31 cellular contexts compared by ENCODE assay signal in the genomic region with DNA sequence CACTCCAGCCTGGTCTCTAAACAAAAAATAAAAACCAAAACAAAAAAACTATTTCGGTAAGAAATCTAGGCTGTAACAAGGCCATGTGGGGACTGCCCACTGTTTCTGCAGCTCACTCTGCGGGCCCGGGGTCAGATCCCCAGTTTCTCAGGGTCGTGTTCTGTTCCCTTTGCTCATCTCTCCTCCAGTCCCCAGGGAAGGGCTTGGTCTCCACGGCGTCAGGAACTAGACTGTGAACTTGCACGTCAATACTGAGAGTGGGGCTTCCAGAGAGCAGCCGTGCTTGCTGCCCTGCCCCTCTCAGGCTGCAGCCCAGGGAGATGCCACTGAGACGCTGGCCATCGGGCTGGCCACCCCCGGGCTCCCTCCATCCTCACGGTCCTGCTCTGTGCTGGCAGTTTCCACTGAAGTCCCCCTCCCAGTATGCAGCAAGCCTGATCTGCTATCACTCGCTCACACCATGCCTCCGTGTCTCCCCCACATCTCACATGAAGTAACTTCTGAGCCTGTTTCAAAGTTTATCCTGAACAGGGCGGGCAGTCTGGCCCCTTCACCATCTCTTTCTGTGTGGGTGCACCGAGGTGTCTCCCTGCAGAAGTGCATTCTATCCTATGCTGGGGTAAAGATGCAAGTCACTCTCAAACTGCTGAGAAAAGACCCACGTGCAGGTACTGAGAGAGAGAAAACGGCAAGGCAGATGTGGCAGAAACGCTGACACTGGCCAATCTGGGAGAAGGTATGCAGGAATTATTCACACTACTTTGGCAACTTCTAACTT. TPM values are rescaled to one million over a fixed set of nuclear protein-coding genes. Genes with fewer than 3 reads are reported as not detected.
DNase-seq lines count a peak whose midpoint lies in the region; ATAC-seq, FAIRE-seq and TF ChIP-seq lines count a peak whose summit lies in the region.
"Had no signal": no experiment of that assay in that cellular context is flagged by ENCODE, and none has a peak within 500 bp of the region (broad histone marks: within the 10 kb centered on the region; RNA-seq: fewer than 3 reads in every experiment).

No MANE protein-coding gene starts in this region.

- no peaks in the 10 kb centered on the region; the same call in 2 of the 3 replicates for H3K9me3 Mint-ChIP-seq in GM23338
- no peaks in the 10 kb centered on the region for H3K9me3 Mint-ChIP-seq in memory B cell
- H3K9me3 Mint-ChIP-seq in CD8-positive, alpha-beta memory T cell = no peaks in the 10 kb centered on the region
- H3K9me3 Mint-ChIP-seq: activated naive CD8-positive, alpha-beta T cell treated with anti-CD3 and anti-CD28 coated beads, Interleukin-2, amount 10 ng/mL, durations not matched to agents 7 days and 5 days; activated T-cell treated with anti-CD3 and anti-CD28 coated beads, Interleukin-2, amount 50 U/mL, for 24 hours had no signal

- H3K4me2 ChIP-seq in BLaER1 = peak overlapping the region; percentile 84
- H3K4me2 ChIP-seq in GM23338 = no peak overlapping the region
- H3K4me2 ChIP-seq in GM12878 (ENCODE audit: control insufficient read depth, insufficient read depth) = 0 out of 2 replicates have a peak overlapping the region, but pooled peaks have one; percentile 28

- BruUV-seq in GM12878 (replicated peaks; lab: Mats Ljungman, UMichigan) = no TSS peak

- TF ChIP-seq POLR2A in GM12878 (IDR thresholded peaks at IDR 0.05; ENCODE audit: low read depth, low read length) = no peak

- H3K27ac Mint-ChIP-seq in GM23338 = no peak overlapping the region
- peak overlapping the region; percentile 95 for H3K27ac Mint-ChIP-seq in memory B cell
- peak overlapping the region in 3 of 8 donors; percentile 17 to 61 (median 50) for H3K27ac Mint-ChIP-seq in CD8-positive, alpha-beta memory T cell
- H3K27ac Mint-ChIP-seq: activated naive CD8-positive, alpha-beta T cell treated with anti-CD3 and anti-CD28 coated beads, Interleukin-2, amount 10 ng/mL, durations not matched to agents 7 days and 5 days had no signal

- no peaks in the 10 kb centered on the region for H3K9me3 ChIP-seq in BLaER1
- H3K9me3 ChIP-seq in GM12878 (replicated peaks; ENCODE audit: control insufficient read depth, insufficient read depth, low read length) = no peaks in the 10 kb centered on the region
- no peaks in the 10 kb centered on the region for H3K9me3 ChIP-seq in CD8-positive, alpha-beta memory T cell (ENCODE audit: low read length)
- H3K9me3 ChIP-seq: left lung, neutrophil, SJCRH30, stomach, vagina had no signal

- no peak for TF ChIP-seq RAD21 in GM12878 (IDR thresholded peaks at IDR 0.05; ENCODE audit: insufficient read depth, low read depth, low read length)

- peaks cover 16% of the 10 kb centered on the region for H3K4me1 Mint-ChIP-seq in GM23338
- peaks cover 54% of the 10 kb centered on the region for H3K4me1 Mint-ChIP-seq in memory B cell
- H3K4me1 Mint-ChIP-seq in CD8-positive, alpha-beta memory T cell = peaks cover 69 to 93% (median 80%) of the 10 kb centered on the region in 3 donors

- CTCF ChIA-PET in GM12878 (lab: Yijun Ruan, JAX) = interaction anchor here (0.7 to 2.0 kb wide), 2 partner anchors 27 to 54 kb away, joined by 3 to 9 read pairs; no protein-coding TSS in a partner anchor
- CTCF ChIA-PET in CD8-positive, alpha-beta memory T cell (lab: Charles Lee) = interaction anchor here (0.9 kb wide), 1 partner anchor 11 kb away, joined by 3 read pairs; no protein-coding TSS in a partner anchor

- FAIRE-seq in GM12878 (lab: Jason Lieb, UNC) = no peak
- FAIRE-seq: G401.6, islet of Langerhans had no signal

- no peak for TF ChIP-seq EP300 in GM12878 (IDR thresholded peaks at IDR 0.05; ENCODE audit: borderline replicate concordance in 1 of 2, control insufficient read depth in 1 of 2, low read depth in 2 of 2, low read length in 2 of 2)

- H3K9ac ChIP-seq in BLaER1 (peak overlapping the region; percentile 40; the same call in 1 of the 2 replicates), GM12878 (ENCODE audit: control insufficient read depth, insufficient read depth, low read length) (no peak overlapping the region)
- H3K9ac ChIP-seq: GM23248 had no signal

- RAD21 ChIA-PET in GM12878 (lab: Charles Lee; ENCODE audit: unreplicated experiment) = interaction anchor here (0.6 to 2.1 kb wide), 4 partner anchors 54 to 258 kb away, joined by 3 to 11 read pairs (median 4); no protein-coding TSS in a partner anchor

- H3K4me3 Mint-ChIP-seq in GM23338 = no peak overlapping the region
- H3K4me3 Mint-ChIP-seq in memory B cell = no peak overlapping the region
- no peak overlapping the region for H3K4me3 Mint-ChIP-seq in CD8-positive, alpha-beta memory T cell
- H3K4me3 Mint-ChIP-seq: activated naive CD8-positive, alpha-beta T cell treated with anti-CD3 and anti-CD28 coated beads, Interleukin-2, amount 10 ng/mL, durations not matched to agents 7 days and 5 days; activated T-cell treated with anti-CD3 and anti-CD28 coated beads, Interleukin-2, amount 50 U/mL, for 24 hours had no signal

- H3K27ac ChIP-seq in BLaER1 (peak overlapping the region; percentile 22; the same call in 1 of the 2 replicates), GM23338 (ENCODE audit: low read depth) (0 out of 2 replicates have a peak overlapping the region, but pooled peaks have one; percentile 3), GM12878 (ENCODE audit: control insufficient read depth, insufficient read depth) (no peak overlapping the region)
- no peak overlapping the region for H3K27ac ChIP-seq in CD8-positive, alpha-beta memory T cell (ENCODE audit: low read depth, low read length)
- H3K27ac ChIP-seq: C4-2B, GM23248, left lung, neutrophil, SJCRH30, stomach, vagina had no signal

- peaks cover 42% of the 10 kb centered on the region for H3K79me2 ChIP-seq in GM23338 (replicated peaks; ENCODE audit: insufficient read depth)
- peaks cover 6% of the 10 kb centered on the region for H3K79me2 ChIP-seq in GM12878 (ENCODE audit: control insufficient read depth, insufficient read depth, low read length)

- peak overlapping the region; percentile 47 for H3K4me3 ChIP-seq in BLaER1
- no peak overlapping the region for H3K4me3 ChIP-seq in GM23338
- no peak overlapping the region for H3K4me3 ChIP-seq in GM12878
- H3K4me3 ChIP-seq in CD8-positive, alpha-beta memory T cell (ENCODE audit: low read length) = no peak overlapping the region
- H3K4me3 ChIP-seq: GM23248, left lung, SJCRH30, stomach, vagina had no signal

- H4K20me1 ChIP-seq in BLaER1 = peaks cover 100% of the 10 kb centered on the region
- peaks cover 3% of the 10 kb centered on the region; the same call in 1 of the 2 replicates for H4K20me1 ChIP-seq in GM23338 (replicated peaks; ENCODE audit: insufficient read depth)
- H4K20me1 ChIP-seq in GM12878 (ENCODE audit: control insufficient read depth, insufficient read depth) = no peaks in the 10 kb centered on the region

- no peaks in the 10 kb centered on the region for H3K36me3 Mint-ChIP-seq in GM23338 (ENCODE audit: low read depth)
- H3K36me3 Mint-ChIP-seq in memory B cell = no peaks in the 10 kb centered on the region
- H3K36me3 Mint-ChIP-seq in CD8-positive, alpha-beta memory T cell = peaks cover 0 to 29% (median 0%) of the 10 kb centered on the region in 3 donors
- H3K36me3 Mint-ChIP-seq: activated naive CD8-positive, alpha-beta T cell treated with anti-CD3 and anti-CD28 coated beads, Interleukin-2, amount 10 ng/mL, durations not matched to agents 7 days and 5 days had no signal

- no peaks in the 10 kb centered on the region for H3K9me2 ChIP-seq in GM23338 (ENCODE audit: insufficient read depth)

- H3K36me3 ChIP-seq in BLaER1 (no peaks in the 10 kb centered on the region), GM23338 (ENCODE audit: insufficient read depth) (no peaks in the 10 kb centered on the region), GM12878 (ENCODE audit: control insufficient read depth in 2 of 2, insufficient read depth in 2 of 2, low read length in 1 of 2) (peaks cover 0 to 1% of the 10 kb centered on the region in 2 experiments; a peak in 1 of 4 replicates)
- no peaks in the 10 kb centered on the region for H3K36me3 ChIP-seq in CD8-positive, alpha-beta memory T cell (ENCODE audit: insufficient read depth, low read length)
- H3K36me3 ChIP-seq: left lung, neutrophil, SJCRH30, stomach, vagina had no signal

- H3K4me1 ChIP-seq in BLaER1 (peaks cover 100% of the 10 kb centered on the region), GM23338 (ENCODE audit: insufficient read depth) (no peaks in the 10 kb centered on the region), GM12878 (ENCODE audit: control insufficient read depth, insufficient read depth, low read length) (peaks cover 10% of the 10 kb centered on the region)
- peaks cover 20% of the 10 kb centered on the region for H3K4me1 ChIP-seq in CD8-positive, alpha-beta memory T cell (ENCODE audit: insufficient read depth, low read length)
- H3K4me1 ChIP-seq: SJCRH30 had no signal

- H2AFZ ChIP-seq in GM23338 = no peak overlapping the region
- no peak overlapping the region for H2AFZ ChIP-seq in GM12878 (ENCODE audit: control insufficient read depth, low read depth, low read length)
- H2AFZ ChIP-seq: GM23248 had no signal

- peaks cover 15% of the 10 kb centered on the region for H3K27me3 Mint-ChIP-seq in GM23338 (ENCODE audit: insufficient read depth, low read depth, poor library complexity)
- no peaks in the 10 kb centered on the region for H3K27me3 Mint-ChIP-seq in memory B cell
- H3K27me3 Mint-ChIP-seq in CD8-positive, alpha-beta memory T cell = no peaks in the 10 kb centered on the region
- H3K27me3 Mint-ChIP-seq: activated naive CD8-positive, alpha-beta T cell treated with anti-CD3 and anti-CD28 coated beads, Interleukin-2, amount 10 ng/mL, durations not matched to agents 7 days and 5 days; activated T-cell treated with anti-CD3 and anti-CD28 coated beads, Interleukin-2, amount 50 U/mL, for 24 hours had no signal

- intact Hi-C loops in GM12878 (cut with micrococcal nuclease; ENCODE audit: unreplicated experiment) = no loop called here

- in situ Hi-C loops in GM12878 (cut with MboI) = no loop called here

- no peak for TF ChIP-seq CTCF in GM23338 (conservative IDR thresholded peaks at IDR 0.05; ENCODE audit: low read depth in 2 of 2)
- TF ChIP-seq CTCF in GM12878 (IDR thresholded peaks at IDR 0.05 in 2 of 3, conservative IDR thresholded peaks at IDR 0.05 in 1 of 3; ENCODE audit: control insufficient read depth in 2 of 3, extremely low read depth in 1 of 3, insufficient read depth in 1 of 3, low read depth in 3 of 3, low read length in 3 of 3) = no peak

- SMC1A ChIA-PET in GM12878 (lab: Charles Lee; ENCODE audit: uncharacterized antibody, unreplicated experiment) = interaction anchor here (1.2 to 1.8 kb wide), 2 partner anchors 54 to 56 kb away, joined by 3 to 8 read pairs; no protein-coding TSS in a partner anchor

- H3K27me3 ChIP-seq in BLaER1 (no peaks in the 10 kb centered on the region), GM23338 (ENCODE audit: insufficient read depth) (no peaks in the 10 kb centered on the region), GM12878 (replicated peaks in 1 of 2; ENCODE audit: control insufficient read depth in 2 of 2, insufficient read depth in 2 of 2, low read length in 1 of 2) (no peaks in the 10 kb centered on the region)
- no peaks in the 10 kb centered on the region for H3K27me3 ChIP-seq in CD8-positive, alpha-beta memory T cell (ENCODE audit: insufficient read depth, low read length, poor library complexity, severe bottlenecking)
- H3K27me3 ChIP-seq: left lung, neutrophil, SJCRH30, stomach, vagina had no signal

- WGBS in GM12878 (ENCODE audit: insufficient coverage, insufficient replicate concordance, low lambda C conversion rate, missing lambda C conversion rate) = 80% methylated on average over 19 of the region's 19 CpGs

- no peaks in the 10 kb centered on the region for H3F3A ChIP-seq in GM23338 (replicated peaks; ENCODE audit: low read depth)

- ATAC-seq in GM23338 (no peak), GM12878 (no peak), memory B cell (ENCODE audit: low read depth) (no peak), HG02759 (IDR thresholded peaks at IDR 0.05; ENCODE audit: unreplicated experiment) (no peak)
- ATAC-seq: left lung, sciatic nerve had no signal

- POLR2A ChIA-PET in GM12878 (lab: Charles Lee) = no interaction called here
- POLR2A ChIA-PET in CD8-positive, alpha-beta memory T cell (lab: Charles Lee) = no interaction called here

- DNase-seq in GM23338 (ENCODE audit: low spot score) (no peak), GM12878 (ENCODE audit: low read depth, low spot score) (no peak), memory B cell (ENCODE audit: low spot score in 2 of 2) (no peak)
- DNase-seq in activated CD4-positive, CD25-positive, alpha-beta regulatory T cell (lab: John Stamatoyannopoulos, UW) = no peak
- no peak for DNase-seq in CD8-positive, alpha-beta memory T cell
- DNase-seq: activated CD4-positive, alpha-beta T cell treated with anti-CD3 and anti-CD28 coated beads, Interleukin-2, amount 50 U/mL, for 1 hour; activated effector memory CD4-positive, alpha-beta T cell treated with anti-CD3 and anti-CD28 coated beads, Interleukin-2, amount 50 U/mL, for 16 hours; activated naive CD8-positive, alpha-beta T cell treated with anti-CD3 and anti-CD28 coated beads, Interleukin-2, amount 10 ng/mL, durations not matched to agents 7 days and 5 days; activated T-cell treated with anti-CD3 and anti-CD28 coated beads, Interleukin-2, amount 50 U/mL, for 24 hours; cortex of kidney; DMS79; effector memory CD4-positive, alpha-beta T cell; GM23248; head of caudate nucleus; NCI-H1417; NCI-H2081 treated with DMSO at 0.1 percent for 48 hours; NCI-H446; NCI-H748 treated with DMSO at 0.1 percent for 48 hours; SJCRH30; stimulated activated CD8-positive, alpha-beta memory T cell treated with anti-CD3 and anti-CD28 coated beads, Interleukin-4, amount 100 ng/mL, for 48 hours; stomach; T1000 had no signal

RNA-seq across cellular contexts. Expression of a gene that starts 33.8 kb away (rescaled TPM):
- 19.7 and 24.9 TPM in 2 replicates for total RNA-seq in GM23338 (2014; rRNA removed; shearing (Covaris generic))
- polyA plus RNA-seq in GM23338 (2016; fragmentation: Nextera tagmentation; extraction: Ambion mirVana) (7.7 and 10.1 TPM in 2 replicates), GM12878 (2011; rRNA removed) (21.8 and 34.6 TPM in 2 replicates), GM12878 (2014; fragmentation: Illumina TruSeq; extraction: Trizol) (12.6 and 21.1 TPM in 2 replicates), GM12878 (2014; fragmentation: Nextera tagmentation; extraction: Ambion mirVana) (under 1 TPM; 0.10 to 0.49 TPM), GM12878 (2014; rRNA removed) (19.1 and 21.9 TPM in 2 replicates), GM12878 (2016; fragmentation: Nextera tagmentation; extraction: Ambion mirVana) (10 to 100 TPM; 15.8 to 17.6 TPM)
- 18.9 and 20.5 TPM in 2 replicates for total RNA-seq in GM12878 (2013; cell fraction: nucleolus; rRNA removed)
- total RNA-seq in GM12878 (2014; rRNA removed) (12.2 and 12.9 TPM in 2 replicates), GM12878 (2014; rRNA removed; fragmentation: Illumina TruSeq; extraction: Trizol) (13.5 and 13.9 TPM in 2 replicates), GM12878 (2021) (15.1 and 17.3 TPM in 2 replicates)
- polyA plus RNA-seq in GM12878 (2011; ENCODE audit: low read depth) = 5.9 TPM
- polyA plus RNA-seq in GM12878 (2011; cell fraction: cytosol; rRNA removed) = 50.0 and 55.6 TPM in 2 replicates
- 52.1 and 59.3 TPM in 2 replicates for polyA plus RNA-seq in GM12878 (2011; cell fraction: nucleus; rRNA removed)
- 20.1 and 22.8 TPM in 2 replicates for polyA plus RNA-seq in GM12878 (2012)
- polyA minus RNA-seq in GM12878 (2011; rRNA and poly(A)+ RNA removed) = 30.4 and 31.2 TPM in 2 replicates
- polyA minus RNA-seq in GM12878 (2011; cell fraction: cytosol; rRNA and poly(A)+ RNA removed) = 8.6 and 9.0 TPM in 2 replicates
- 11.4 and 19.9 TPM in 2 replicates for polyA minus RNA-seq in GM12878 (2011; cell fraction: nucleus; rRNA and poly(A)+ RNA removed)
- 10 to 100 TPM; 26.6 to 28.7 TPM for total RNA-seq in CD8-positive, alpha-beta memory T cell
- 67.4 TPM for polyA plus RNA-seq in CD8-positive, alpha-beta memory T cell

RNA-seq across cellular contexts. Expression of a gene that starts 51.7 kb away (rescaled TPM):
- total RNA-seq in GM23338 (2014; rRNA removed; shearing (Covaris generic)) = 1.1 and 3.3 TPM in 2 replicates
- 1.1 TPM in 2 replicates for polyA plus RNA-seq in GM23338 (2016; fragmentation: Nextera tagmentation; extraction: Ambion mirVana)
- total RNA-seq in GM12878 (2013; cell fraction: nucleolus; rRNA removed) = 0.17 and 0.58 TPM in 2 replicates
- not detected in 2 replicates for total RNA-seq in GM12878 (2014; rRNA removed)
- total RNA-seq in GM12878 (2014; rRNA removed; fragmentation: Illumina TruSeq; extraction: Trizol) = not detected in 2 replicates
- total RNA-seq in GM12878 (2021) = 0.21 and 0.38 TPM in 2 replicates
- 0.30 TPM for polyA plus RNA-seq in GM12878 (2011; ENCODE audit: low read depth)
- 0.26 and 1.7 TPM in 2 replicates for polyA plus RNA-seq in GM12878 (2011; rRNA removed)
- 1.1 and 1.7 TPM in 2 replicates for polyA plus RNA-seq in GM12878 (2011; cell fraction: cytosol; rRNA removed)
- 2.1 and 3.6 TPM in 2 replicates for polyA plus RNA-seq in GM12878 (2011; cell fraction: nucleus; rRNA removed)
- polyA plus RNA-seq in GM12878 (2012) = 1.00 and 1.8 TPM in 2 replicates
- 0.04 TPM in 1 of 2 replicates, not detected in the other for polyA plus RNA-seq in GM12878 (2014; fragmentation: Illumina TruSeq; extraction: Trizol)
- polyA plus RNA-seq in GM12878 (2014; fragmentation: Nextera tagmentation; extraction: Ambion mirVana) = not detected
- 0.09 and 0.14 TPM in 2 replicates for polyA plus RNA-seq in GM12878 (2014; rRNA removed)
- not detected for polyA plus RNA-seq in GM12878 (2016; fragmentation: Nextera tagmentation; extraction: Ambion mirVana)
- polyA minus RNA-seq in GM12878 (2011; rRNA and poly(A)+ RNA removed) = 0.21 and 0.51 TPM in 2 replicates
- polyA minus RNA-seq in GM12878 (2011; cell fraction: cytosol; rRNA and poly(A)+ RNA removed) = 0.27 TPM in 1 of 2 replicates, not detected in the other
- 0.36 and 0.38 TPM in 2 replicates for polyA minus RNA-seq in GM12878 (2011; cell fraction: nucleus; rRNA and poly(A)+ RNA removed)
- total RNA-seq in CD8-positive, alpha-beta memory T cell = 1 to 10 TPM; 2.3 to 4.0 TPM
- 0.75 TPM for polyA plus RNA-seq in CD8-positive, alpha-beta memory T cell
- polyA plus RNA-seq: GM23248 had no signal

Comparison
In these comparisons a context has a peak if more than half of its experiments do, and no peak if none do; other contexts are left out.
1. H3K27ac ChIP-seq: peak in BLaER1 (single experiment) and GM23338 (single experiment); none in GM12878 (single experiment) and CD8-positive, alpha-beta memory T cell (single experiment).